Comparison of ENCODE assay signal across 21 cellular contexts in genomic region chrX:9131066-9131465, GRCh38.
DNase-seq lines count a peak whose midpoint lies in the region; ATAC-seq, FAIRE-seq and TF ChIP-seq lines count a peak whose summit lies in the region.
"Had no signal": no experiment of that assay in that cellular context is flagged by ENCODE, and none has a peak within 500 bp of the region (broad histone marks: within the 10 kb centered on the region; RNA-seq: fewer than 3 reads in every experiment).

No MANE protein-coding gene starts in this region.

- TF ChIP-seq CTCF in PC-3 (conservative IDR thresholded peaks at IDR 0.05; ENCODE audit: low read depth, low read length) (no peak), bronchial epithelial cell (IDR thresholded peaks at IDR 0.05; ENCODE audit: insufficient read depth, low read length, severe bottlenecking) (no peak), breast epithelium (IDR thresholded peaks at IDR 0.05) (no peak), vagina (IDR thresholded peaks at IDR 0.05) (no peak)

- intact Hi-C loops in PC-3 (cut with micrococcal nuclease) (no loop called here), breast epithelium (cut with DNase I; ENCODE audit: low total_unique reads) (no loop called here), vagina (cut with DNase I) (no loop called here)

- peaks cover 3% of the 10 kb centered on the region for H3K9me3 Mint-ChIP-seq in activated naive CD8-positive, alpha-beta T cell (ENCODE audit: low read depth)
- peaks cover 6% of the 10 kb centered on the region for H3K9me3 Mint-ChIP-seq in activated naive CD8-positive, alpha-beta T cell treated with anti-CD3 and anti-CD28 coated beads for 36 hours
- H3K9me3 Mint-ChIP-seq in stimulated activated naive CD8-positive, alpha-beta T cell treated with anti-CD3 and anti-CD28 coated beads, Interleukin-15, Interleukin-2, amounts not matched to agents 100 ng/mL and 50 ng/mL, for 24 hours, result peaks cover 5% of the 10 kb centered on the region

- H3K36me3 ChIP-seq in PC-3 (ENCODE audit: low read depth, low read length), result no peaks in the 10 kb centered on the region
- H3K36me3 ChIP-seq in bronchial epithelial cell (ENCODE audit: control insufficient read depth, insufficient read depth, low read length), result no peaks in the 10 kb centered on the region
- H3K36me3 ChIP-seq in breast epithelium, result no peaks in the 10 kb centered on the region
- H3K36me3 ChIP-seq in vagina, result no peaks in the 10 kb centered on the region
- H3K36me3 ChIP-seq: brain microvascular endothelial cell, colonic mucosa, neural progenitor cell, Peyer's patch, prostate gland had no signal

- peaks cover 14% of the 10 kb centered on the region for H3K4me1 Mint-ChIP-seq in activated naive CD8-positive, alpha-beta T cell (ENCODE audit: low read depth)
- H3K4me1 Mint-ChIP-seq in activated naive CD8-positive, alpha-beta T cell treated with anti-CD3 and anti-CD28 coated beads for 36 hours, result peaks cover 12% of the 10 kb centered on the region
- H3K4me1 Mint-ChIP-seq in stimulated activated naive CD8-positive, alpha-beta T cell treated with anti-CD3 and anti-CD28 coated beads, Interleukin-15, Interleukin-2, amounts not matched to agents 100 ng/mL and 50 ng/mL, for 24 hours (ENCODE audit: low read depth), result peaks cover 39% of the 10 kb centered on the region

- ATAC-seq in PC-3, result peak; percentile 56
- ATAC-seq: WTC11 had no signal

- CTCF ChIA-PET in PC-3 (lab: Charles Lee), result no interaction called here

- no peak for DNase-seq in activated naive CD8-positive, alpha-beta T cell treated with anti-CD3 and anti-CD28 coated beads for 36 hours
- DNase-seq in PC-3 (peak; percentile 53), bronchial epithelial cell (ENCODE audit: low read depth) (peak; percentile 64), breast epithelium (ENCODE audit: low spot score in 2 of 2) (no peak), vagina (ENCODE audit: extremely low spot score in 2 of 2) (no peak)
- DNase-seq: brain microvascular endothelial cell, colonic mucosa, NCI-H1105 treated with DMSO at 0.1 percent for 48 hours, NCI-H2081 treated with DMSO at 0.1 percent for 48 hours, NCI-H446, Peyer's patch, SK-N-SH, testis had no signal

- H3K9ac ChIP-seq in PC-3 (ENCODE audit: low read length), result no peak overlapping the region
- H3K9ac ChIP-seq: neural progenitor cell, SK-N-SH had no signal

- no peaks in the 10 kb centered on the region for H4K20me1 ChIP-seq in PC-3 (ENCODE audit: low read length)

- no peaks in the 10 kb centered on the region for H3F3A ChIP-seq in PC-3 (ENCODE audit: low read length, unreplicated experiment)

- H3K4me3 Mint-ChIP-seq in activated naive CD8-positive, alpha-beta T cell, result peak overlapping the region; percentile 60
- no peak overlapping the region for H3K4me3 Mint-ChIP-seq in activated naive CD8-positive, alpha-beta T cell treated with anti-CD3 and anti-CD28 coated beads for 36 hours
- peak overlapping the region; percentile 23 for H3K4me3 Mint-ChIP-seq in stimulated activated naive CD8-positive, alpha-beta T cell treated with anti-CD3 and anti-CD28 coated beads, Interleukin-15, Interleukin-2, amounts not matched to agents 100 ng/mL and 50 ng/mL, for 24 hours
- H3K4me3 Mint-ChIP-seq: CD4-positive, CD25-positive, alpha-beta regulatory T cell; neural progenitor cell; WTC11 had no signal

- H3K9me3 ChIP-seq in PC-3 (ENCODE audit: low read length), result no peaks in the 10 kb centered on the region
- no peaks in the 10 kb centered on the region for H3K9me3 ChIP-seq in breast epithelium
- H3K9me3 ChIP-seq in vagina, result no peaks in the 10 kb centered on the region
- H3K9me3 ChIP-seq: colonic mucosa, Peyer's patch, prostate gland, SK-N-SH, testis had no signal

- BruUV-seq in PC-3 (replicated peaks; lab: Mats Ljungman, UMichigan), result no TSS peak

- H3K27me3 Mint-ChIP-seq in activated naive CD8-positive, alpha-beta T cell, result no peaks in the 10 kb centered on the region
- H3K27me3 Mint-ChIP-seq in activated naive CD8-positive, alpha-beta T cell treated with anti-CD3 and anti-CD28 coated beads for 36 hours, result no peaks in the 10 kb centered on the region
- H3K27me3 Mint-ChIP-seq in stimulated activated naive CD8-positive, alpha-beta T cell treated with anti-CD3 and anti-CD28 coated beads, Interleukin-15, Interleukin-2, amounts not matched to agents 100 ng/mL and 50 ng/mL, for 24 hours, result no peaks in the 10 kb centered on the region
- H3K27me3 Mint-ChIP-seq: CD4-positive, CD25-positive, alpha-beta regulatory T cell had no signal

- H3K4me3 ChIP-seq in PC-3 (ENCODE audit: low read length) (no peak overlapping the region), bronchial epithelial cell (ENCODE audit: low read depth, low read length) (no peak overlapping the region), breast epithelium (no peak overlapping the region), vagina (no peak overlapping the region)
- H3K4me3 ChIP-seq: colonic mucosa, hepatocyte, neural progenitor cell, Peyer's patch, prostate gland, testis had no signal

- H2AFZ ChIP-seq in PC-3 (ENCODE audit: low read length), result no peak overlapping the region
- H2AFZ ChIP-seq: hepatocyte, neural progenitor cell had no signal

- no peak for TF ChIP-seq POLR2A in breast epithelium (IDR thresholded peaks at IDR 0.05)
- no peak for TF ChIP-seq POLR2A in vagina (IDR thresholded peaks at IDR 0.05)

- no peaks in the 10 kb centered on the region for H3K36me3 Mint-ChIP-seq in activated naive CD8-positive, alpha-beta T cell
- peaks cover 3% of the 10 kb centered on the region for H3K36me3 Mint-ChIP-seq in activated naive CD8-positive, alpha-beta T cell treated with anti-CD3 and anti-CD28 coated beads for 36 hours
- H3K36me3 Mint-ChIP-seq in stimulated activated naive CD8-positive, alpha-beta T cell treated with anti-CD3 and anti-CD28 coated beads, Interleukin-15, Interleukin-2, amounts not matched to agents 100 ng/mL and 50 ng/mL, for 24 hours (ENCODE audit: low read depth), result peaks cover 9% of the 10 kb centered on the region
- H3K36me3 Mint-ChIP-seq: CD4-positive, CD25-positive, alpha-beta regulatory T cell had no signal

- H3K79me2 ChIP-seq in PC-3 (ENCODE audit: low read length), result no peaks in the 10 kb centered on the region
- H3K79me2 ChIP-seq: hepatocyte had no signal

- FAIRE-seq in bronchial epithelial cell (lab: Jason Lieb, UNC), result no peak
- FAIRE-seq: G401.6 had no signal

- H3K27ac Mint-ChIP-seq in activated naive CD8-positive, alpha-beta T cell, result peak overlapping the region; percentile 88
- H3K27ac Mint-ChIP-seq in activated naive CD8-positive, alpha-beta T cell treated with anti-CD3 and anti-CD28 coated beads for 36 hours, result no peak overlapping the region
- H3K27ac Mint-ChIP-seq in stimulated activated naive CD8-positive, alpha-beta T cell treated with anti-CD3 and anti-CD28 coated beads, Interleukin-15, Interleukin-2, amounts not matched to agents 100 ng/mL and 50 ng/mL, for 24 hours, result peak overlapping the region; percentile 79
- H3K27ac Mint-ChIP-seq: CD4-positive, CD25-positive, alpha-beta regulatory T cell; neural progenitor cell; WTC11 had no signal

- H3K27ac ChIP-seq in PC-3 (ENCODE audit: low read length) (peak overlapping the region; percentile 35), breast epithelium (no peak overlapping the region), vagina (no peak overlapping the region)
- H3K27ac ChIP-seq: brain microvascular endothelial cell, colonic mucosa, hepatocyte, neural progenitor cell, Peyer's patch, prostate gland, testis had no signal

- no peaks in the 10 kb centered on the region for H3K9me2 ChIP-seq in PC-3 (replicated peaks; ENCODE audit: low read length)
- H3K9me2 ChIP-seq: SK-N-SH had no signal

- H3K4me1 ChIP-seq in PC-3 (ENCODE audit: insufficient read depth, low read length) (peaks cover 5% of the 10 kb centered on the region; the same call in 1 of the 2 replicates), breast epithelium (no peaks in the 10 kb centered on the region), vagina (no peaks in the 10 kb centered on the region)
- H3K4me1 ChIP-seq: colonic mucosa, neural progenitor cell, Peyer's patch, prostate gland, testis had no signal

- POLR2A ChIA-PET in PC-3 (lab: Charles Lee; ENCODE audit: unreplicated experiment), result no interaction called here

- no peak overlapping the region for H3K4me2 ChIP-seq in PC-3 (ENCODE audit: low read length)
- H3K4me2 ChIP-seq: hepatocyte, neural progenitor cell, SK-N-SH had no signal

- H3K27me3 ChIP-seq in PC-3 (ENCODE audit: low read length) (no peaks in the 10 kb centered on the region), bronchial epithelial cell (ENCODE audit: control insufficient read depth, insufficient read depth, low read length) (no peaks in the 10 kb centered on the region), breast epithelium (no peaks in the 10 kb centered on the region), vagina (no peaks in the 10 kb centered on the region)
- H3K27me3 ChIP-seq: brain microvascular endothelial cell, colonic mucosa, hepatocyte, neural progenitor cell, Peyer's patch, testis had no signal

Comparison
In these comparisons a context has a peak if more than half of its experiments do, and no peak if none do; other contexts are left out.
1. DNase-seq: peak in PC-3 (single experiment) and bronchial epithelial cell (single experiment); none in activated naive CD8-positive, alpha-beta T cell treated with anti-CD3 and anti-CD28 coated beads for 36 hours (single experiment), breast epithelium (0 of 2) and vagina (0 of 2).